Comparison of ENCODE assay signal across 10 cellular contexts in the genomic region with DNA sequence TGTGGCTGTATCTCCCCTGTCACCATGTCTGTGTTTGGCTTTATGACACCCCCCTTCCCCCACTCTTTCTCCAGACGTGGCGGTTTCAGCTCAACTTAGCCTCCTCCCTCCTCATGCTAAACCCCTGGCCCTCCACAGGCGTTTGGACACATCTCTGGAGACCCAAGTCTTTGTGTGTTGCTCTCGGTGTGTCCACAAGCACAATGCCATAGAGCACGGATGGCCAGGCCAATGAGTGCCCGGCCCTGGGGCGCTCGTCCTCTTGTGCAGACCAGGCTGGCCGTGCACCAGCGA. TPM values are rescaled to one million over a fixed set of nuclear protein-coding genes. Genes with fewer than 3 reads are reported as not detected.
DNase-seq lines count a peak whose midpoint lies in the region; TF ChIP-seq lines count a peak whose summit lies in the region.
"Had no signal": no experiment of that assay in that cellular context is flagged by ENCODE, and none has a peak within 500 bp of the region (broad histone marks: within the 10 kb centered on the region; RNA-seq: fewer than 3 reads in every experiment).

No MANE protein-coding gene starts in this region.

- H3K9me3 ChIP-seq in HEK293 (ENCODE audit: control insufficient read depth, insufficient read depth, low read depth, low read length) (no peaks in the 10 kb centered on the region), iPS-20b (ENCODE audit: insufficient read depth, low read depth, low read length) (no peaks in the 10 kb centered on the region), skeletal muscle tissue (ENCODE audit: control insufficient read depth in 3 of 3, low read length in 3 of 3) (no peaks in the 10 kb centered on the region)

- DNase-seq in HUDEP-2 (lab: John Stamatoyannopoulos, UW; ENCODE audit: unreplicated experiment in 76 of 76) (no peak), NCI-H2196 (lab: John Stamatoyannopoulos, UW; ENCODE audit: unreplicated experiment) (no peak), activated gamma-delta T cell treated with Interleukin-2 at 50 U/mL for 16 hours (no peak), NCI-H1417 (lab: John Stamatoyannopoulos, UW) (no peak)
- DNase-seq: stimulated activated CD8-positive, alpha-beta memory T cell treated with anti-CD3 and anti-CD28 coated beads, Interleukin-4, amount 100 ng/mL, for 48 hours had no signal

- no peak overlapping the region for H3K27ac ChIP-seq in HEK293 (ENCODE audit: extremely low read depth, low read depth, low read length)
- H3K27ac ChIP-seq in angular gyrus (ENCODE audit: low read depth, low read length) = peak overlapping the region; percentile 99
- no peak overlapping the region for H3K27ac ChIP-seq in iPS-20b (ENCODE audit: low read length)
- H3K27ac ChIP-seq in skeletal muscle tissue (ENCODE audit: low read depth, low read length) = peak overlapping the region; percentile 36

- POLR2A ChIA-PET in HEK293 (lab: Yijun Ruan, JAX) = interaction anchor here (0.9 to 1.6 kb wide), 3 partner anchors 8 to 110 kb away, joined by 3 to 4 read pairs (median 3); a partner anchor contains a TSS

- H3K27me3 ChIP-seq in iPS-20b (ENCODE audit: insufficient read depth, low read length) = peaks cover 23% of the 10 kb centered on the region; the same call in 1 of the 2 replicates
- H3K27me3 ChIP-seq in skeletal muscle tissue (ENCODE audit: control insufficient read depth in 3 of 3, insufficient read depth in 3 of 3, low read length in 3 of 3) = peaks cover 16 to 30% (median 28%) of the 10 kb centered on the region in 3 donors

- H3K4me1 ChIP-seq in HEK293 (ENCODE audit: control insufficient read depth, insufficient read depth, low read length) (peaks cover 17% of the 10 kb centered on the region), iPS-20b (ENCODE audit: insufficient read depth, low read length) (peaks cover 23% of the 10 kb centered on the region), skeletal muscle tissue (ENCODE audit: control insufficient read depth in 3 of 3, insufficient read depth in 3 of 3, low read length in 3 of 3) (peaks cover 13 to 17% (median 15%) of the 10 kb centered on the region in 3 donors)

- peak overlapping the region; percentile 21; the same call in 1 of the 2 replicates for H3K9ac ChIP-seq in iPS-20b (ENCODE audit: low read depth, low read length)
- H3K9ac ChIP-seq in skeletal muscle tissue (ENCODE audit: low read depth in 1 of 3, low read length in 3 of 3) = peak overlapping the region in 1 of 3 donors; percentile 73

- H3K36me3 ChIP-seq in HEK293 (ENCODE audit: control insufficient read depth in 2 of 2, insufficient read depth in 1 of 2, low read length in 2 of 2) (no peaks in the 10 kb centered on the region), iPS-20b (ENCODE audit: insufficient read depth, low read depth, low read length) (no peaks in the 10 kb centered on the region), skeletal muscle tissue (ENCODE audit: control insufficient read depth in 3 of 3, insufficient read depth in 3 of 3, low read length in 3 of 3) (no peaks in the 10 kb centered on the region)

- CTCF ChIA-PET in HEK293 (lab: Yijun Ruan, JAX) = interaction anchor here (0.6 to 2.0 kb wide), 8 partner anchors 10 to 172 kb away, joined by 3 to 10 read pairs (median 4); no protein-coding TSS in a partner anchor

- no peak for TF ChIP-seq CTCF in HEK293 (tag by site-specific recombination; IDR thresholded peaks at IDR 0.05)

- H3K4me3 ChIP-seq in HEK293 (ENCODE audit: low read depth, low read length) (no peak overlapping the region), iPS-20b (ENCODE audit: low read length) (peak overlapping the region; percentile 61), skeletal muscle tissue (ENCODE audit: low read length in 3 of 3) (peak overlapping the region; percentile 33 to 68 (median 60))

TF ChIP-seq in HEK293, 187 proteins besides CTCF, POLR2A, EP300 and RAD21:
- TF ChIP-seq, protein P1, sequence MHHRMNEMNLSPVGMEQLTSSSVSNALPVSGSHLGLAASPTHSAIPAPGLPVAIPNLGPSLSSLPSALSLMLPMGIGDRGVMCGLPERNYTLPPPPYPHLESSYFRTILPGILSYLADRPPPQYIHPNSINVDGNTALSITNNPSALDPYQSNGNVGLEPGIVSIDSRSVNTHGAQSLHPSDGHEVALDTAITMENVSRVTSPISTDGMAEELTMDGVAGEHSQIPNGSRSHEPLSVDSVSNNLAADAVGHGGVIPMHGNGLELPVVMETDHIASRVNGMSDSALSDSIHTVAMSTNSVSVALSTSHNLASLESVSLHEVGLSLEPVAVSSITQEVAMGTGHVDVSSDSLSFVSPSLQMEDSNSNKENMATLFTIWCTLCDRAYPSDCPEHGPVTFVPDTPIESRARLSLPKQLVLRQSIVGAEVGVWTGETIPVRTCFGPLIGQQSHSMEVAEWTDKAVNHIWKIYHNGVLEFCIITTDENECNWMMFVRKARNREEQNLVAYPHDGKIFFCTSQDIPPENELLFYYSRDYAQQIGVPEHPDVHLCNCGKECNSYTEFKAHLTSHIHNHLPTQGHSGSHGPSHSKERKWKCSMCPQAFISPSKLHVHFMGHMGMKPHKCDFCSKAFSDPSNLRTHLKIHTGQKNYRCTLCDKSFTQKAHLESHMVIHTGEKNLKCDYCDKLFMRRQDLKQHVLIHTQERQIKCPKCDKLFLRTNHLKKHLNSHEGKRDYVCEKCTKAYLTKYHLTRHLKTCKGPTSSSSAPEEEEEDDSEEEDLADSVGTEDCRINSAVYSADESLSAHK (tag by site-specific recombination; IDR thresholded peaks at IDR 0.05) = peak; percentile 45; the same call in 1 of the 2 replicates
- TF ChIP-seq ZNF394 (tag by site-specific recombination; IDR thresholded peaks at IDR 0.05; ENCODE audit: borderline replicate concordance) (no peak), ZNF341 (tag by site-specific recombination; IDR thresholded peaks at IDR 0.05; ENCODE audit: low read depth) (peak; percentile 14; the same call in 1 of the 2 replicates)

RNA-seq across cellular contexts. Expression of a gene that starts 0.5 kb away (rescaled TPM):
- total RNA-seq in skeletal muscle tissue = 2.6 TPM
- total RNA-seq: NCI-H460 had no signal

RNA-seq across cellular contexts. Expression of a gene that starts 8.7 kb away (rescaled TPM):
- total RNA-seq in skeletal muscle tissue = 1.6 TPM

RNA-seq across cellular contexts. Expression of a gene that starts 31.7 kb away (rescaled TPM):
- total RNA-seq in skeletal muscle tissue = 1.0 TPM

RNA-seq across cellular contexts. Expression of a gene that starts 48.3 kb away (rescaled TPM):
- total RNA-seq in skeletal muscle tissue = not detected

Comparison
In these comparisons a context has a peak if more than half of its experiments do, and no peak if none do; other contexts are left out.
1. H3K27ac ChIP-seq: peak in angular gyrus (single experiment) and skeletal muscle tissue (single experiment); none in HEK293 (single experiment) and iPS-20b (single experiment).